24 cellular contexts compared by ENCODE assay signal in the genomic region with DNA sequence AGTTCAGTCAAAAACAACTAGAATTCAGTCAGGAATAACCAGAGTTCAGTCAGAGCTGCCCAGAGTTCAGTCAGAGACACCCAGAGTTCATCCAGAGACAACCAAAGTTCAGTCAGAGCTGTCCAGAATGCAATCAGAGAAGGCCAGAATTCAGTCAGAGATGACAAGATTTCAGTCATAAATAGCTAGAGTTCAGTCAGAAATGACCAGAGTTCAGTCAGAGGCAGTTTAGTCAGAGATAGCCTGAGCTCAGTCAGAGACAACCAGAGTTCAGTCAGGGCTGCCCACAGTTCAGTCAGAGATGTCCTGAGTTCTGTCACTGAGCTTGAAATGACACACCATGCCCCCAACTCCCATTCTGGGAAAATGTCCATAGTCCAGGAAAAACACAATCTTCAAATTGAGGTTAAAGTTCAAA.
A peak's percentile ranks its signal among the peaks of the same experiment; 100 is the strongest.
DNase-seq lines count a peak whose midpoint lies in the region; ATAC-seq, FAIRE-seq and TF ChIP-seq lines count a peak whose summit lies in the region.
"Had no signal": no experiment of that assay in that cellular context is flagged by ENCODE, and none has a peak within 500 bp of the region (broad histone marks: within the 10 kb centered on the region; RNA-seq: fewer than 3 reads in every experiment).

No MANE protein-coding gene starts in this region.

- no peaks in the 10 kb centered on the region for H3K27me3 Mint-ChIP-seq in activated CD8-positive, alpha-beta memory T cell treated with anti-CD3 and anti-CD28 coated beads, Interleukin-2, amount 10 ng/mL, durations not matched to agents 7 days and 5 days
- H3K27me3 Mint-ChIP-seq in CD4-positive, alpha-beta memory T cell: no peaks in the 10 kb centered on the region
- H3K27me3 Mint-ChIP-seq in activated CD4-positive, alpha-beta memory T cell treated with anti-CD3 and anti-CD28 coated beads, Interleukin-2, amount 10 ng/mL, durations not matched to agents 7 days and 5 days: no peaks in the 10 kb centered on the region

- peak overlapping the region; percentile 69 for H3K27ac Mint-ChIP-seq in activated CD8-positive, alpha-beta memory T cell treated with anti-CD3 and anti-CD28 coated beads, Interleukin-2, amount 10 ng/mL, durations not matched to agents 7 days and 5 days
- peak overlapping the region; percentile 87 to 99 (median 94) for H3K27ac Mint-ChIP-seq in CD4-positive, alpha-beta memory T cell
- peak overlapping the region; percentile 40 for H3K27ac Mint-ChIP-seq in activated CD4-positive, alpha-beta memory T cell treated with anti-CD3 and anti-CD28 coated beads, Interleukin-2, amount 10 ng/mL, durations not matched to agents 7 days and 5 days
- H3K27ac Mint-ChIP-seq: HFFc6 had no signal

- H3K79me2 ChIP-seq in GM12878 (ENCODE audit: control insufficient read depth, insufficient read depth, low read length) (no peaks in the 10 kb centered on the region), trophoblast cell (ENCODE audit: control insufficient read depth, insufficient read depth, low read length, poor library complexity) (no peaks in the 10 kb centered on the region)
- H3K79me2 ChIP-seq: hepatocyte had no signal

- no peak overlapping the region for H3K4me3 ChIP-seq in CD4-positive, alpha-beta memory T cell (ENCODE audit: low read length in 2 of 2)
- H3K4me3 ChIP-seq in GM12878: no peak overlapping the region
- no peak overlapping the region for H3K4me3 ChIP-seq in lower leg skin (ENCODE audit: low read depth, poor library complexity, severe bottlenecking)
- no peak overlapping the region for H3K4me3 ChIP-seq in trophoblast cell (ENCODE audit: low read depth, low read length)
- no peak overlapping the region for H3K4me3 ChIP-seq in prostate gland
- H3K4me3 ChIP-seq: hepatocyte, lower lobe of right lung, SJSA1, spleen, thyroid gland had no signal

- no peak overlapping the region for H3K9ac ChIP-seq in GM12878 (ENCODE audit: control insufficient read depth, insufficient read depth, low read length)
- H3K9ac ChIP-seq in trophoblast cell (ENCODE audit: low read length): no peak overlapping the region

- POLR2A ChIA-PET in CD4-positive, alpha-beta memory T cell (lab: Charles Lee; ENCODE audit: partially characterized antibody): interaction anchor here (0.6 to 12.8 kb wide), 14 partner anchors 10 to 1103 kb away, joined by 3 to 475 read pairs (median 7); partner anchors contain the start of gene BCL11B
- POLR2A ChIA-PET in activated CD4-positive, alpha-beta memory T cell treated with anti-CD3 and anti-CD28 coated beads, Interleukin-2, amount 10 ng/mL, durations not matched to agents 7 days and 5 days (lab: Charles Lee): interaction anchor here (0.7 to 8.8 kb wide), 11 partner anchors 18 to 1103 kb away, joined by 3 to 244 read pairs (median 4); partner anchors contain the start of gene BCL11B
- POLR2A ChIA-PET in GM12878 (lab: Charles Lee): interaction anchor here (0.6 to 1.8 kb wide), 7 partner anchors 9 to 57 kb away, joined by 3 to 11 read pairs (median 7); no protein-coding TSS in a partner anchor

- H3K23ac ChIP-seq in trophoblast cell (ENCODE audit: low read length): no peak overlapping the region

- ATAC-seq in activated CD8-positive, alpha-beta memory T cell treated with anti-CD3 and anti-CD28 coated beads, Interleukin-2, amount 10 ng/mL, durations not matched to agents 7 days and 5 days: peak; percentile 53
- peak; percentile 48 for ATAC-seq in GM12878
- ATAC-seq: lower lobe of right lung, Panc1 had no signal

- no peak for TF ChIP-seq CTCF in GM12878 (IDR thresholded peaks at IDR 0.05 in 2 of 3, conservative IDR thresholded peaks at IDR 0.05 in 1 of 3; ENCODE audit: control insufficient read depth in 2 of 3, extremely low read depth in 1 of 3, insufficient read depth in 1 of 3, low read depth in 3 of 3, low read length in 3 of 3)
- TF ChIP-seq CTCF in lower leg skin (IDR thresholded peaks at IDR 0.05): no peak
- no peak for TF ChIP-seq CTCF in prostate gland (IDR thresholded peaks at IDR 0.05)

- no peak overlapping the region for H3K14ac ChIP-seq in trophoblast cell (ENCODE audit: low read length)

- DNase-seq in activated CD8-positive, alpha-beta memory T cell treated with anti-CD3 and anti-CD28 coated beads, Interleukin-2, amount 10 ng/mL, durations not matched to agents 7 days and 5 days: no peak
- no peak for DNase-seq in activated CD8-positive, alpha-beta memory T cell treated with anti-CD3 and anti-CD28 coated beads, Interleukin-2, amount 50 U/mL, for 4 hours
- no peak for DNase-seq in CD4-positive, alpha-beta memory T cell
- DNase-seq in activated CD4-positive, alpha-beta memory T cell treated with anti-CD3 and anti-CD28 coated beads, Interleukin-2, amount 10 ng/mL, durations not matched to agents 7 days and 5 days: no peak
- no peak for DNase-seq in GM12878 (ENCODE audit: low read depth, low spot score)
- no peak for DNase-seq in lower leg skin (ENCODE audit: low spot score in 2 of 2)
- DNase-seq in trophoblast cell: no peak
- no peak for DNase-seq in prostate gland (ENCODE audit: low spot score)
- DNase-seq: anterior cingulate cortex, DMS153, foreskin fibroblast, GDM1, HFFc6, lower lobe of right lung, NCI-H1092, NCI-H2029, NCI-H446 treated with DMSO at 0.1 percent for 48 hours, spleen, thyroid gland had no signal

- H3K4ac ChIP-seq in trophoblast cell (ENCODE audit: low read depth, low read length): no peak overlapping the region

- H3K9me3 ChIP-seq in CD4-positive, alpha-beta memory T cell (ENCODE audit: control insufficient read depth in 1 of 2, low read length in 2 of 2): no peaks in the 10 kb centered on the region
- H3K9me3 ChIP-seq in GM12878 (replicated peaks; ENCODE audit: control insufficient read depth, insufficient read depth, low read length) (no peaks in the 10 kb centered on the region; the same call in 2 of the 3 replicates), trophoblast cell (ENCODE audit: insufficient read depth, low read depth, low read length) (no peaks in the 10 kb centered on the region), prostate gland (no peaks in the 10 kb centered on the region)
- H3K9me3 ChIP-seq: lower lobe of right lung, SJSA1, thyroid gland had no signal

- no TSS peak for BruUV-seq in GM12878 (replicated peaks; lab: Mats Ljungman, UMichigan)

- H3K27me3 ChIP-seq in CD4-positive, alpha-beta memory T cell (ENCODE audit: insufficient read depth, low read length): no peaks in the 10 kb centered on the region
- no peaks in the 10 kb centered on the region for H3K27me3 ChIP-seq in GM12878 (replicated peaks in 1 of 2; ENCODE audit: control insufficient read depth in 2 of 2, insufficient read depth in 2 of 2, low read length in 1 of 2)
- H3K27me3 ChIP-seq in trophoblast cell (ENCODE audit: insufficient read depth, low read length): no peaks in the 10 kb centered on the region
- H3K27me3 ChIP-seq in prostate gland (replicated peaks; ENCODE audit: insufficient read depth): no peaks in the 10 kb centered on the region
- H3K27me3 ChIP-seq: hepatocyte, SJSA1, thyroid gland had no signal

- H3K4me1 ChIP-seq in CD4-positive, alpha-beta memory T cell (ENCODE audit: insufficient read depth, low read length): peaks cover 78% of the 10 kb centered on the region
- H3K4me1 ChIP-seq in GM12878 (ENCODE audit: control insufficient read depth, insufficient read depth, low read length) (peaks cover 5% of the 10 kb centered on the region), trophoblast cell (ENCODE audit: control insufficient read depth in 1 of 2, insufficient read depth in 2 of 2, low read length in 2 of 2) (no peaks in the 10 kb centered on the region), prostate gland (replicated peaks) (no peaks in the 10 kb centered on the region)
- H3K4me1 ChIP-seq: lower lobe of right lung, SJSA1, thyroid gland had no signal

- peak overlapping the region; percentile 38 for H3K27ac ChIP-seq in CD4-positive, alpha-beta memory T cell (ENCODE audit: low read depth, low read length)
- H3K27ac ChIP-seq in GM12878 (ENCODE audit: control insufficient read depth, insufficient read depth) (no peak overlapping the region), trophoblast cell (ENCODE audit: low read depth, low read length) (no peak overlapping the region), prostate gland (no peak overlapping the region)
- H3K27ac ChIP-seq: C4-2B, hepatocyte, lower lobe of right lung, SJSA1, thyroid gland had no signal

- no peak overlapping the region for H2BK120ac ChIP-seq in trophoblast cell (ENCODE audit: insufficient read depth, low read length, poor library complexity)

- FAIRE-seq in GM12878 (lab: Jason Lieb, UNC): no peak
- FAIRE-seq: islet of Langerhans had no signal

- CTCF ChIA-PET in activated CD8-positive, alpha-beta memory T cell treated with anti-CD3 and anti-CD28 coated beads, Interleukin-2, amount 10 ng/mL, durations not matched to agents 7 days and 5 days (lab: Charles Lee): interaction anchor here (1.1 to 2.2 kb wide), 6 partner anchors 15 to 1103 kb away, joined by 3 to 9 read pairs (median 4); partner anchors contain the start of gene BCL11B
- CTCF ChIA-PET in CD4-positive, alpha-beta memory T cell (lab: Charles Lee; ENCODE audit: partially characterized antibody): interaction anchor here (0.8 to 7.5 kb wide), 10 partner anchors 9 to 1900 kb away, joined by 3 to 68 read pairs (median 4); no protein-coding TSS in a partner anchor
- CTCF ChIA-PET in activated CD4-positive, alpha-beta memory T cell treated with anti-CD3 and anti-CD28 coated beads, Interleukin-2, amount 10 ng/mL, durations not matched to agents 7 days and 5 days (lab: Charles Lee): interaction anchor here (1.1 to 4.8 kb wide), 6 partner anchors 14 to 57 kb away, joined by 3 to 36 read pairs (median 10); no protein-coding TSS in a partner anchor
- CTCF ChIA-PET in GM12878 (lab: Yijun Ruan, JAX): interaction anchor here (0.8 to 6.9 kb wide), 6 partner anchors 10 to 110 kb away, joined by 3 to 45 read pairs (median 4); no protein-coding TSS in a partner anchor

- no peaks in the 10 kb centered on the region for H3K79me1 ChIP-seq in trophoblast cell (ENCODE audit: low read length)

- TF ChIP-seq RAD21 in GM12878 (IDR thresholded peaks at IDR 0.05; ENCODE audit: insufficient read depth, low read depth, low read length): no peak

- in situ Hi-C loops in GM12878 (cut with MboI): no loop called here

- SMC1A ChIA-PET in GM12878 (lab: Charles Lee; ENCODE audit: uncharacterized antibody, unreplicated experiment): interaction anchor here (0.7 to 18.9 kb wide), 20 partner anchors 8 to 1096 kb away, joined by 3 to 296 read pairs (median 4); no protein-coding TSS in a partner anchor

- H3K4me2 ChIP-seq in GM12878 (ENCODE audit: control insufficient read depth, insufficient read depth) (no peak overlapping the region), trophoblast cell (ENCODE audit: low read length) (no peak overlapping the region)
- H3K4me2 ChIP-seq: hepatocyte had no signal

- H2AFZ ChIP-seq in GM12878 (ENCODE audit: control insufficient read depth, low read depth, low read length): no peak overlapping the region
- no peak overlapping the region for H2AFZ ChIP-seq in trophoblast cell (ENCODE audit: insufficient read depth, low read length, poor library complexity)
- H2AFZ ChIP-seq: hepatocyte had no signal

- TF ChIP-seq EP300 in GM12878 (IDR thresholded peaks at IDR 0.05; ENCODE audit: borderline replicate concordance in 1 of 2, control insufficient read depth in 1 of 2, low read depth in 2 of 2, low read length in 2 of 2): no peak

- RAD21 ChIA-PET in GM12878 (lab: Charles Lee; ENCODE audit: unreplicated experiment): interaction anchor here (0.7 to 8.6 kb wide), 14 partner anchors 9 to 347 kb away, joined by 3 to 110 read pairs (median 4); no protein-coding TSS in a partner anchor

- no peak overlapping the region for H3K18ac ChIP-seq in trophoblast cell (ENCODE audit: low read length)

- peaks cover 62% of the 10 kb centered on the region for H3K4me1 Mint-ChIP-seq in activated CD8-positive, alpha-beta memory T cell treated with anti-CD3 and anti-CD28 coated beads, Interleukin-2, amount 10 ng/mL, durations not matched to agents 7 days and 5 days
- H3K4me1 Mint-ChIP-seq in CD4-positive, alpha-beta memory T cell: peaks cover 60 to 90% (median 74%) of the 10 kb centered on the region in 4 donors
- peaks cover 64% of the 10 kb centered on the region for H3K4me1 Mint-ChIP-seq in activated CD4-positive, alpha-beta memory T cell treated with anti-CD3 and anti-CD28 coated beads, Interleukin-2, amount 10 ng/mL, durations not matched to agents 7 days and 5 days

- no peak overlapping the region for H4K12ac ChIP-seq in trophoblast cell (ENCODE audit: low read depth, low read length)

- H4K20me1 ChIP-seq in GM12878 (ENCODE audit: control insufficient read depth, insufficient read depth): no peaks in the 10 kb centered on the region

- no peak overlapping the region for H3K4me3 Mint-ChIP-seq in activated CD8-positive, alpha-beta memory T cell treated with anti-CD3 and anti-CD28 coated beads, Interleukin-2, amount 10 ng/mL, durations not matched to agents 7 days and 5 days
- peak overlapping the region in 5 of 8 donors; percentile 22 to 90 (median 41) for H3K4me3 Mint-ChIP-seq in CD4-positive, alpha-beta memory T cell
- H3K4me3 Mint-ChIP-seq in activated CD4-positive, alpha-beta memory T cell treated with anti-CD3 and anti-CD28 coated beads, Interleukin-2, amount 10 ng/mL, durations not matched to agents 7 days and 5 days: no peak overlapping the region
- H3K4me3 Mint-ChIP-seq: HFFc6 had no signal

- no peak overlapping the region for H4K8ac ChIP-seq in trophoblast cell (ENCODE audit: low read depth, low read length)

- H2AK5ac ChIP-seq in trophoblast cell (ENCODE audit: low read length): no peak overlapping the region

- H4K91ac ChIP-seq in trophoblast cell (ENCODE audit: low read depth, low read length): no peak overlapping the region

- no peaks in the 10 kb centered on the region for H3K36me3 ChIP-seq in CD4-positive, alpha-beta memory T cell (ENCODE audit: insufficient read depth, low read length)
- H3K36me3 ChIP-seq in GM12878 (ENCODE audit: control insufficient read depth in 2 of 2, insufficient read depth in 2 of 2, low read length in 1 of 2) (no peaks in the 10 kb centered on the region), trophoblast cell (ENCODE audit: control insufficient read depth in 1 of 2, insufficient read depth in 2 of 2, low read length in 2 of 2) (no peaks in the 10 kb centered on the region), prostate gland (no peaks in the 10 kb centered on the region)
- H3K36me3 ChIP-seq: lower lobe of right lung, SJSA1, spleen, thyroid gland had no signal

- no peak overlapping the region for H2BK12ac ChIP-seq in trophoblast cell (ENCODE audit: low read length)

- H3K36me3 Mint-ChIP-seq in activated CD8-positive, alpha-beta memory T cell treated with anti-CD3 and anti-CD28 coated beads, Interleukin-2, amount 10 ng/mL, durations not matched to agents 7 days and 5 days: peaks cover 23% of the 10 kb centered on the region
- H3K36me3 Mint-ChIP-seq in CD4-positive, alpha-beta memory T cell: peaks cover 0 to 2% of the 10 kb centered on the region in 2 donors
- peaks cover 14% of the 10 kb centered on the region for H3K36me3 Mint-ChIP-seq in activated CD4-positive, alpha-beta memory T cell treated with anti-CD3 and anti-CD28 coated beads, Interleukin-2, amount 10 ng/mL, durations not matched to agents 7 days and 5 days (ENCODE audit: low read depth)

- H2BK5ac ChIP-seq in trophoblast cell (ENCODE audit: low read depth, low read length, poor library complexity): no peak overlapping the region

- no peak for TF ChIP-seq POLR2A in GM12878 (IDR thresholded peaks at IDR 0.05; ENCODE audit: low read depth, low read length)
- no peak for TF ChIP-seq POLR2A in lower leg skin (IDR thresholded peaks at IDR 0.05)
- no peak for TF ChIP-seq POLR2A in prostate gland (IDR thresholded peaks at IDR 0.05)

- peaks cover 2% of the 10 kb centered on the region for H3K9me3 Mint-ChIP-seq in activated CD8-positive, alpha-beta memory T cell treated with anti-CD3 and anti-CD28 coated beads, Interleukin-2, amount 10 ng/mL, durations not matched to agents 7 days and 5 days (ENCODE audit: low read depth)
- peaks cover 0 to 6% (median under 1%) of the 10 kb centered on the region in 8 donors for H3K9me3 Mint-ChIP-seq in CD4-positive, alpha-beta memory T cell
- H3K9me3 Mint-ChIP-seq in activated CD4-positive, alpha-beta memory T cell treated with anti-CD3 and anti-CD28 coated beads, Interleukin-2, amount 10 ng/mL, durations not matched to agents 7 days and 5 days: peaks cover 6% of the 10 kb centered on the region

- intact Hi-C loops in CD4-positive, alpha-beta memory T cell (cut with micrococcal nuclease): no loop called here
- intact Hi-C loops in GM12878 (cut with micrococcal nuclease; ENCODE audit: unreplicated experiment): no loop called here
- intact Hi-C loops in lower leg skin (cut with DNase I; ENCODE audit: low total_unique reads): no loop called here
- intact Hi-C loops in prostate gland (cut with DNase I): no loop called here

Comparison
In these comparisons a context has a peak if more than half of its experiments do, and no peak if none do; other contexts are left out.
1. H3K27ac Mint-ChIP-seq: peak in every context shown above with its lines; median percentile 94 in CD4-positive, alpha-beta memory T cell; 69 in activated CD8-positive, alpha-beta memory T cell treated with anti-CD3 and anti-CD28 coated beads, Interleukin-2, amount 10 ng/mL, durations not matched to agents 7 days and 5 days; 40 in activated CD4-positive, alpha-beta memory T cell treated with anti-CD3 and anti-CD28 coated beads, Interleukin-2, amount 10 ng/mL, durations not matched to agents 7 days and 5 days.
2. H3K4me3 Mint-ChIP-seq: peak in CD4-positive, alpha-beta memory T cell (5 of 8); none in activated CD8-positive, alpha-beta memory T cell treated with anti-CD3 and anti-CD28 coated beads, Interleukin-2, amount 10 ng/mL, durations not matched to agents 7 days and 5 days (single experiment) and activated CD4-positive, alpha-beta memory T cell treated with anti-CD3 and anti-CD28 coated beads, Interleukin-2, amount 10 ng/mL, durations not matched to agents 7 days and 5 days (single experiment).